In the genomic region with DNA sequence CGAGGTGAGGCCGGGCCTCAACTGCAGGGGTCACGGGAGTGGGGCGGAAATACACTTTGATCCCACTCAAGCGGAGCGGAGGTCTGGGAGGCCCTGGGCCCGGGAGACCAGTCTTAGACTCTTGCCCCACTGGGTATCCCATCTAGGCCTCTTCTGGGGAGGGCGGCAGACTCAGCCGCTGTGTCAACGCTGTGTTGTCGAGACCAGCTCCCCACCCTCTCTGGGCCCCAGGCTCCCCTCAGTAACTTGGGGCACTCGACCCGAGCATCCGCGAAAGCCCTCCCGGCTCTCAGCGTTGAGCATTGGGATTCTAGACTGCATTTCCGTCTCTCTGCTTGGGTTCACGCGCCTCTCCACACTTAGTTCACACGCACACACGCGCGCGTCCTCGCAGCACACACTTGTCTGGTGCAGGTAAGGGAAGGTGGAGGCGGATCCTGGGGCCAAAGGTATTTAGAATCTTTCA, we compare ENCODE assay signal across 16 cellular contexts. TPM values are rescaled to one million over a fixed set of nuclear protein-coding genes. Genes with fewer than 3 reads are reported as not detected.
A peak's percentile ranks its signal among the peaks of the same experiment; 100 is the strongest.
DNase-seq lines count a peak whose midpoint lies in the region; ATAC-seq and TF ChIP-seq lines count a peak whose summit lies in the region.
"Had no signal": no experiment of that assay in that cellular context is flagged by ENCODE, and none has a peak within 500 bp of the region (broad histone marks: within the 10 kb centered on the region; RNA-seq: fewer than 3 reads in every experiment).

No MANE protein-coding gene starts in this region.

- TF ChIP-seq CTCF in H9 (conservative IDR thresholded peaks at IDR 0.05), result no peak

- H3T11ph ChIP-seq in H9 (ENCODE audit: low read length), result no peak overlapping the region

- H3K27me3 Mint-ChIP-seq in H9 (ENCODE audit: low read depth), result peaks cover 95% of the 10 kb centered on the region
- peaks cover 90% of the 10 kb centered on the region for H3K27me3 Mint-ChIP-seq in central memory CD8-positive, alpha-beta T cell
- peaks cover 72 to 86% (median 74%) of the 10 kb centered on the region in 5 donors for H3K27me3 Mint-ChIP-seq in naive thymus-derived CD4-positive, alpha-beta T cell

- POLR2A ChIA-PET in naive thymus-derived CD4-positive, alpha-beta T cell (lab: Charles Lee), result no interaction called here

- H3K4me3 Mint-ChIP-seq in H9, result peak overlapping the region; percentile 73 to 93; a peak in 4 of 5 replicates
- H3K4me3 Mint-ChIP-seq in central memory CD8-positive, alpha-beta T cell, result peak overlapping the region; percentile 33
- peak overlapping the region in 9 of 10 donors; percentile 10 to 87 (median 61) for H3K4me3 Mint-ChIP-seq in naive thymus-derived CD4-positive, alpha-beta T cell

- H4K20me1 ChIP-seq in BLaER1 treated with 17β-estradiol and CSF1 and Interleukin-3, amounts not matched to agents 10 nM and 100 nM, result peaks cover 0 to 95% (median 76%) of the 10 kb centered on the region in 11 experiments; a peak in 17 of 22 replicates
- peaks cover 3% of the 10 kb centered on the region for H4K20me1 ChIP-seq in H9 (ENCODE audit: control insufficient read depth, insufficient read depth, insufficient read length)

- no peak overlapping the region for H2BK20ac ChIP-seq in H9 (ENCODE audit: low read depth, low read length, poor library complexity, severe bottlenecking)

- no peak overlapping the region for H3K27ac ChIP-seq in BLaER1 treated with 17β-estradiol and CSF1 and Interleukin-3, amounts not matched to agents 10 nM and 100 nM
- H3K27ac ChIP-seq in H9 (ENCODE audit: insufficient read length, low read depth, low read length), result no peak overlapping the region
- H3K27ac ChIP-seq in naive thymus-derived CD4-positive, alpha-beta T cell (ENCODE audit: low read depth, low read length), result no peak overlapping the region
- H3K27ac ChIP-seq: adrenal gland, VCaP had no signal

- no peak overlapping the region for H2BK5ac ChIP-seq in H9 (ENCODE audit: insufficient read length, low read length)

- H3K4me2 ChIP-seq in BLaER1 treated with 17β-estradiol and CSF1 and Interleukin-3, amounts not matched to agents 10 nM and 100 nM, result peak overlapping the region in 10 of 11 experiments; percentile 33 to 83 (median 58); a peak in 17 of 22 replicates
- H3K4me2 ChIP-seq in H9 (ENCODE audit: insufficient read depth, insufficient read length, low read length), result peak overlapping the region; percentile 1

- DNase-seq in H9, result no peak
- no peak for DNase-seq in central memory CD8-positive, alpha-beta T cell (ENCODE audit: low spot score in 2 of 2)
- DNase-seq in naive thymus-derived CD4-positive, alpha-beta T cell, result no peak
- no peak for DNase-seq in NOMO-1 (lab: John Stamatoyannopoulos, UW; ENCODE audit: unreplicated experiment in 2 of 2)
- no peak for DNase-seq in NCI-H510A treated with DMSO at 0.1 percent for 48 hours (lab: John Stamatoyannopoulos, UW)
- DNase-seq: Calu3, Kasumi-1, NCI-H345, RPMI8226 had no signal

- peaks cover 100% of the 10 kb centered on the region in 11 experiments for H3K27me3 ChIP-seq in BLaER1 treated with 17β-estradiol and CSF1 and Interleukin-3, amounts not matched to agents 10 nM and 100 nM
- H3K27me3 ChIP-seq in H9 (ENCODE audit: insufficient read depth, low read length), result peaks cover 81% of the 10 kb centered on the region
- H3K27me3 ChIP-seq in naive thymus-derived CD4-positive, alpha-beta T cell (ENCODE audit: control insufficient read depth in 2 of 2, insufficient read depth in 2 of 2, low read length in 2 of 2), result peaks cover 30 to 66% of the 10 kb centered on the region in 2 donors

- H3K14ac ChIP-seq in H9 (ENCODE audit: insufficient read depth, low read length), result no peak overlapping the region

- no peak overlapping the region for H3K56ac ChIP-seq in H9 (ENCODE audit: insufficient read length, low read depth, low read length)

- CTCF ChIA-PET in naive thymus-derived CD4-positive, alpha-beta T cell (lab: Charles Lee), result no interaction called here

- no CpG with 5 or more reads among the region's 27 CpGs for WGBS in H9 (ENCODE audit: extremely low coverage, insufficient read length, low lambda C conversion rate)

- H4K8ac ChIP-seq in H9 (replicated peaks; ENCODE audit: insufficient read length, low read depth, low read length), result no peak overlapping the region

- no peak overlapping the region for H3K27ac Mint-ChIP-seq in H9
- peak overlapping the region; percentile 30 for H3K27ac Mint-ChIP-seq in central memory CD8-positive, alpha-beta T cell (ENCODE audit: low read depth)
- peak overlapping the region in 2 of 9 donors; percentile 44 to 76 for H3K27ac Mint-ChIP-seq in naive thymus-derived CD4-positive, alpha-beta T cell

- H3K9ac ChIP-seq in BLaER1 treated with 17β-estradiol and CSF1 and Interleukin-3, amounts not matched to agents 10 nM and 100 nM, result no peak overlapping the region
- H3K9ac ChIP-seq in H9 (ENCODE audit: extremely low read depth, insufficient read length, low read length), result no peak overlapping the region

- peaks cover 38 to 58% (median 48%) of the 10 kb centered on the region in 11 experiments for H3K9me3 ChIP-seq in BLaER1 treated with 17β-estradiol and CSF1 and Interleukin-3, amounts not matched to agents 10 nM and 100 nM (replicated peaks in 1 of 11)
- H3K9me3 ChIP-seq in H9 (ENCODE audit: control insufficient read depth, low read depth, low read length), result no peaks in the 10 kb centered on the region
- H3K9me3 ChIP-seq in naive thymus-derived CD4-positive, alpha-beta T cell (ENCODE audit: control insufficient read depth in 2 of 3, low read length in 3 of 3), result peaks cover 0 to 11% (median 0%) of the 10 kb centered on the region in 3 experiments
- H3K9me3 ChIP-seq: adrenal gland had no signal

- ATAC-seq in central memory CD8-positive, alpha-beta T cell (replicated peaks; ENCODE audit: extremely low read depth, poor library complexity, severe bottlenecking), result no peak
- peak; percentile 10 for ATAC-seq in naive thymus-derived CD4-positive, alpha-beta T cell
- ATAC-seq in HG03039 (IDR thresholded peaks at IDR 0.05; ENCODE audit: unreplicated experiment) (no peak), HG03045 (IDR thresholded peaks at IDR 0.05; ENCODE audit: unreplicated experiment) (no peak)

- intact Hi-C loops in naive thymus-derived CD4-positive, alpha-beta T cell (cut with micrococcal nuclease), result no loop called here

- peaks cover 25 to 33% (median 27%) of the 10 kb centered on the region in 10 experiments for H3K4me1 ChIP-seq in BLaER1 treated with 17β-estradiol and CSF1 and Interleukin-3, amounts not matched to agents 10 nM and 100 nM
- no peaks in the 10 kb centered on the region for H3K4me1 ChIP-seq in H9 (ENCODE audit: insufficient read depth, low read length)
- peaks cover 13 to 38% of the 10 kb centered on the region in 2 donors for H3K4me1 ChIP-seq in naive thymus-derived CD4-positive, alpha-beta T cell (ENCODE audit: control insufficient read depth in 2 of 2, insufficient read depth in 2 of 2, low read length in 2 of 2)

- peak overlapping the region in 9 of 10 experiments; percentile 27 to 70 (median 41); a peak in 14 of 20 replicates for H3K4me3 ChIP-seq in BLaER1 treated with 17β-estradiol and CSF1 and Interleukin-3, amounts not matched to agents 10 nM and 100 nM
- no peak overlapping the region for H3K4me3 ChIP-seq in naive thymus-derived CD4-positive, alpha-beta T cell (ENCODE audit: low read length)

- no peak overlapping the region for H4K5ac ChIP-seq in H9 (ENCODE audit: insufficient read length, low read depth, low read length)

- no peak overlapping the region for H2BK15ac ChIP-seq in H9 (ENCODE audit: low read depth, low read length)

- no peaks in the 10 kb centered on the region; a peak in 1 of 7 replicates for H3K36me3 Mint-ChIP-seq in H9 (ENCODE audit: insufficient read depth in 1 of 3, low read depth in 3 of 3)
- peaks cover 22% of the 10 kb centered on the region for H3K36me3 Mint-ChIP-seq in central memory CD8-positive, alpha-beta T cell (ENCODE audit: insufficient read depth)
- peaks cover 0 to 11% (median 0%) of the 10 kb centered on the region in 5 donors for H3K36me3 Mint-ChIP-seq in naive thymus-derived CD4-positive, alpha-beta T cell

- no peaks in the 10 kb centered on the region for H3K79me1 ChIP-seq in H9 (ENCODE audit: insufficient read depth, low read depth, low read length, poor library complexity, severe bottlenecking)

- no peaks in the 10 kb centered on the region; a peak in 2 of 22 replicates for H3K36me3 ChIP-seq in BLaER1 treated with 17β-estradiol and CSF1 and Interleukin-3, amounts not matched to agents 10 nM and 100 nM
- H3K36me3 ChIP-seq in naive thymus-derived CD4-positive, alpha-beta T cell (ENCODE audit: control insufficient read depth in 2 of 3, insufficient read depth in 3 of 3, low read length in 3 of 3), result no peaks in the 10 kb centered on the region
- H3K36me3 ChIP-seq: adrenal gland had no signal

- H3K23ac ChIP-seq in H9 (ENCODE audit: insufficient read length, low read depth, low read length), result no peak overlapping the region

- H3K4me1 Mint-ChIP-seq in H9, result peaks cover 38 to 46% of the 10 kb centered on the region in 2 experiments
- H3K4me1 Mint-ChIP-seq in central memory CD8-positive, alpha-beta T cell, result peaks cover 29% of the 10 kb centered on the region
- peaks cover 27 to 74% (median 58%) of the 10 kb centered on the region in 7 donors for H3K4me1 Mint-ChIP-seq in naive thymus-derived CD4-positive, alpha-beta T cell

- H2BK120ac ChIP-seq in H9 (ENCODE audit: low read depth, low read length, poor library complexity, severe bottlenecking), result no peak overlapping the region

- H3K79me2 ChIP-seq in H9 (ENCODE audit: insufficient read depth, low read length), result no peaks in the 10 kb centered on the region

- no peak overlapping the region for H2AK5ac ChIP-seq in H9 (ENCODE audit: insufficient read length, low read length)

- no peak overlapping the region for H2AFZ ChIP-seq in H9 (ENCODE audit: low read length)

- peaks cover 9 to 10% of the 10 kb centered on the region in 2 experiments; a peak in 4 of 5 replicates for H3K9me3 Mint-ChIP-seq in H9
- peaks cover 6% of the 10 kb centered on the region for H3K9me3 Mint-ChIP-seq in central memory CD8-positive, alpha-beta T cell
- peaks cover 0 to 43% (median 6%) of the 10 kb centered on the region in 11 donors for H3K9me3 Mint-ChIP-seq in naive thymus-derived CD4-positive, alpha-beta T cell

- no peak overlapping the region for H3K4ac ChIP-seq in H9 (ENCODE audit: low read depth, low read length)

- no peak overlapping the region for H2BK12ac ChIP-seq in H9 (ENCODE audit: insufficient read length, low read depth, low read length)

- peaks cover 20% of the 10 kb centered on the region for H3K23me2 ChIP-seq in H9 (ENCODE audit: insufficient read length, low read depth, low read length, poor library complexity, severe bottlenecking)

- H3K18ac ChIP-seq in H9 (ENCODE audit: insufficient read length, low read depth, low read length), result no peak overlapping the region

- no peak overlapping the region for H4K91ac ChIP-seq in H9 (ENCODE audit: insufficient read length, low read depth, low read length)

RNA-seq across cellular contexts. Expression of a gene that starts 1.7 kb away (rescaled TPM):
- total RNA-seq in H9 (2021), result 1.9 and 2.3 TPM in 2 replicates
- total RNA-seq in naive thymus-derived CD4-positive, alpha-beta T cell, result not detected
- polyA plus RNA-seq in naive thymus-derived CD4-positive, alpha-beta T cell, result not detected
- total RNA-seq: Calu3, kidney epithelial cell, renal cortical epithelial cell had no signal

RNA-seq across cellular contexts. Expression of a gene that starts 58.5 kb away (rescaled TPM):
- total RNA-seq in H9 (2021), result 17.7 and 19.8 TPM in 2 replicates
- total RNA-seq in naive thymus-derived CD4-positive, alpha-beta T cell, result 10 to 100 TPM in 3 of 5 experiments, 1 to 10 TPM in 2; 8.0 to 16.1 (median 14.0) TPM
- 10 to 100 TPM; 11.0 to 14.8 TPM for polyA plus RNA-seq in naive thymus-derived CD4-positive, alpha-beta T cell

Comparison
In these comparisons a context has a peak if more than half of its experiments do, and no peak if none do; other contexts are left out.
1. H3K4me3 Mint-ChIP-seq: peak in every context shown above with its lines; median percentile 83 in H9; 61 in naive thymus-derived CD4-positive, alpha-beta T cell; 33 in central memory CD8-positive, alpha-beta T cell.